Comparison of ENCODE assay signal across 12 cellular contexts in genomic region chr9:110583237-110583636, GRCh38. TPM values are rescaled to one million over a fixed set of nuclear protein-coding genes. Genes with fewer than 3 reads are reported as not detected.
A peak's percentile ranks its signal among the peaks of the same experiment; 100 is the strongest.
DNase-seq lines count a peak whose midpoint lies in the region; TF ChIP-seq lines count a peak whose summit lies in the region.
"Had no signal": no experiment of that assay in that cellular context is flagged by ENCODE, and none has a peak within 500 bp of the region (broad histone marks: within the 10 kb centered on the region; RNA-seq: fewer than 3 reads in every experiment).

No MANE protein-coding gene starts in this region.

- H3K4me3 ChIP-seq in adipocyte (ENCODE audit: low read length): no peak overlapping the region
- no peak overlapping the region for H3K4me3 ChIP-seq in mesendoderm (ENCODE audit: low read length)
- H3K4me3 ChIP-seq: hepatocyte had no signal

- peaks cover 30% of the 10 kb centered on the region for H3K4me1 ChIP-seq in adipocyte (ENCODE audit: control insufficient read depth, insufficient read depth, low read length)
- peaks cover 12% of the 10 kb centered on the region for H3K4me1 ChIP-seq in mesendoderm (ENCODE audit: control insufficient read depth, low read depth, low read length)

- H3K9me3 ChIP-seq in adipocyte (ENCODE audit: control insufficient read depth, low read length): no peaks in the 10 kb centered on the region

- H3K9ac ChIP-seq in adipocyte (ENCODE audit: low read length) (peak overlapping the region; percentile 16), mesendoderm (ENCODE audit: low read length) (peak overlapping the region; percentile 10)

- no peak overlapping the region for H4K8ac ChIP-seq in mesendoderm (ENCODE audit: low read depth, low read length)

- no peak overlapping the region for H2BK15ac ChIP-seq in mesendoderm (replicated peaks; ENCODE audit: low read depth)

- peak overlapping the region; percentile 84 for H2BK5ac ChIP-seq in mesendoderm (ENCODE audit: low read length)

- peak overlapping the region; percentile 82 for H2AK5ac ChIP-seq in mesendoderm (ENCODE audit: low read length)

- no peak overlapping the region for H4K5ac ChIP-seq in mesendoderm (ENCODE audit: low read length)

- no peak overlapping the region for H2BK120ac ChIP-seq in mesendoderm (ENCODE audit: low read depth, low read length)

- H3K27ac ChIP-seq in C4-2B (no peak overlapping the region), mesendoderm (ENCODE audit: low read depth, low read length) (no peak overlapping the region)
- H3K27ac ChIP-seq: hepatocyte had no signal

- no peak overlapping the region for H3K4ac ChIP-seq in mesendoderm (ENCODE audit: low read depth, low read length)

- peak; percentile 63 for DNase-seq in LHCN-M2 (ENCODE audit: low read depth)
- no peak for DNase-seq in adipocyte (ENCODE audit: low read depth)
- no peak for DNase-seq in mesendoderm
- DNase-seq in T-helper 2 cell: no peak
- no peak for DNase-seq in OCI-M1 (lab: John Stamatoyannopoulos, UW)
- DNase-seq in NCI-H128 (lab: John Stamatoyannopoulos, UW; ENCODE audit: unreplicated experiment): no peak
- DNase-seq: activated CD8-positive, alpha-beta memory T cell treated with anti-CD3 and anti-CD28 coated beads, Interleukin-2, amount 10 ng/mL, durations not matched to agents 7 days and 5 days; activated naive CD8-positive, alpha-beta T cell treated with anti-CD3 and anti-CD28 coated beads, Interleukin-2, amount 50 U/mL, for 24 hours; dermis blood vessel endothelial cell; NCI-H146 had no signal

- no peaks in the 10 kb centered on the region for H3K79me1 ChIP-seq in mesendoderm (ENCODE audit: low read length)

- TF ChIP-seq CTCF in C4-2B (conservative IDR thresholded peaks at IDR 0.05): peak; percentile 35

- peak overlapping the region; percentile 41 for H3K18ac ChIP-seq in mesendoderm (ENCODE audit: low read length)

- H3K56ac ChIP-seq in mesendoderm (ENCODE audit: low read length): peak overlapping the region; percentile 78

- H3K36me3 ChIP-seq in adipocyte (ENCODE audit: control insufficient read depth, insufficient read depth, low read length, severe bottlenecking) (no peaks in the 10 kb centered on the region), mesendoderm (ENCODE audit: control insufficient read depth, insufficient read depth, low read length) (no peaks in the 10 kb centered on the region)

- no peak overlapping the region for H3K4me2 ChIP-seq in mesendoderm (ENCODE audit: low read length)
- H3K4me2 ChIP-seq: hepatocyte had no signal

- peak overlapping the region; percentile 91 for H3K23ac ChIP-seq in mesendoderm (ENCODE audit: low read length)

- H3K27me3 ChIP-seq in adipocyte (replicated peaks; ENCODE audit: control insufficient read depth, insufficient read depth, low read length) (no peaks in the 10 kb centered on the region), mesendoderm (ENCODE audit: insufficient read depth, low read length, poor library complexity) (no peaks in the 10 kb centered on the region)

- WGBS in mesendoderm (ENCODE audit: extremely low coverage, insufficient coverage, low lambda C conversion rate): no CpG with 5 or more reads among the region's 4 CpGs

- no peaks in the 10 kb centered on the region for H3K79me2 ChIP-seq in mesendoderm (ENCODE audit: control insufficient read depth, insufficient read depth, low read length)
- H3K79me2 ChIP-seq: hepatocyte had no signal

RNA-seq across cellular contexts. Expression of gene SVEP1, which starts 3.7 kb away (rescaled TPM):
- 1.0 and 1.3 TPM in 2 replicates for total RNA-seq in LHCN-M2 (2014; rRNA removed)
- 0.30 TPM for polyA plus RNA-seq in LHCN-M2 (2012)
- 0.21 TPM for polyA plus RNA-seq in mesendoderm (2013, experiment 1 of 2)
- 0.20 TPM for polyA plus RNA-seq in mesendoderm (2013, experiment 2 of 2)
- total RNA-seq: activated CD8-positive, alpha-beta memory T cell treated with anti-CD3 and anti-CD28 coated beads, Interleukin-2, amount 10 ng/mL, durations not matched to agents 7 days and 5 days had no signal
